26 cellular contexts compared by ENCODE assay signal in the genomic region with DNA sequence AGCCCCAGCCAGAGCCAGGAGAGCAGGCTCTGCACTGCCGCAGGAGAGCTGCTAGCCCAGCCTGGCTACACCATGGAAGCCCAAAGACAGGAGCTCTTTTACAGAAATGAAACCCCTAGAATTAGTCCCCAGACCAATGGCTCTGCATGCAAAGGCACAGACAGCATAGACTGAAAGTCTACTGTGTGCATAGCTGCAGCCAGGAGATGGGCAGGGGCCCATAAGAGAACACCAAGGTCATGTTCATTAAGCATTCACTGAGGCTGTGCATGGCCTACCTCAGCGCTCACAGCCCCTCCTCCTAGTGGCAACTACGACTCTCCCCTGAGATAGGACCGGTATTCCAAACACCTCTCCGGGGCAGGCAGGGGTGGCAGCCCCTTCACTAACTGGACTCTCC. TPM values are rescaled to one million over a fixed set of nuclear protein-coding genes. Genes with fewer than 3 reads are reported as not detected.
DNase-seq lines count a peak whose midpoint lies in the region; ATAC-seq and TF ChIP-seq lines count a peak whose summit lies in the region.
"Had no signal": no experiment of that assay in that cellular context is flagged by ENCODE, and none has a peak within 500 bp of the region (broad histone marks: within the 10 kb centered on the region; RNA-seq: fewer than 3 reads in every experiment).

No MANE protein-coding gene starts in this region.

- no peak for ATAC-seq in Right ventricle myocardium inferior
- peak; percentile 29 for ATAC-seq in WTC11
- ATAC-seq in stimulated activated naive B cell treated with anti-CD40 and anti-IgM and Interleukin-4, amounts not matched to agents 10 μg/mL and 1 μg/mL and 100 μg/mL, for 72 hours (replicated peaks) = peak; percentile 59 to 64
- ATAC-seq in GM19035 (IDR thresholded peaks at IDR 0.05; ENCODE audit: unreplicated experiment) = no peak
- ATAC-seq in HG02642 (IDR thresholded peaks at IDR 0.05; ENCODE audit: poor library complexity, unreplicated experiment) = no peak
- ATAC-seq: activated CD8-positive, alpha-beta T cell treated with anti-CD3 and anti-CD28 coated beads, Interleukin-2, amount 10 ng/mL, durations not matched to agents 7 days and 5 days; activated T-cell treated with anti-CD3 and anti-CD28 coated beads, Interleukin-2, amount 50 U/mL, for 4 hours had no signal

- H3K27ac ChIP-seq in left ventricle myocardium inferior (replicated peaks) = no peak overlapping the region
- H3K27ac ChIP-seq in mesenchymal stem cell (ENCODE audit: low read length, poor library complexity, severe bottlenecking) = peak overlapping the region; percentile 96
- H3K27ac ChIP-seq in breast epithelium = no peak overlapping the region
- H3K27ac ChIP-seq: 22Rv1, epithelial cell of prostate, prostate gland, sigmoid colon, SK-N-MC, thoracic aorta, vagina had no signal

- DNase-seq in Right ventricle myocardium inferior (ENCODE audit: missing footprints) (peak; percentile 66), left ventricle myocardium inferior (no peak), WTC11 (ENCODE audit: low spot score) (no peak), mesenchymal stem cell (no peak), breast epithelium (ENCODE audit: low spot score in 2 of 2) (no peak)
- DNase-seq in stimulated activated naive B cell treated with anti-CD40 and anti-IgM and Interleukin-4, amounts not matched to agents 10 μg/mL and 1 μg/mL and 100 μg/mL, for 72 hours = no peak
- DNase-seq: activated CD4-positive, alpha-beta T cell treated with anti-CD3 and anti-CD28 coated beads for 1 hour; activated CD8-positive, alpha-beta T cell treated with anti-CD3 and anti-CD28 coated beads, Interleukin-2, amount 10 ng/mL, durations not matched to agents 7 days and 5 days; activated gamma-delta T cell treated with Interleukin-2 at 50 U/mL for 16 hours; activated T-cell treated with anti-CD3 and anti-CD28 coated beads, Interleukin-2, amount 50 U/mL, for 4 hours; CD4-positive, alpha-beta T cell; islet precursor cell; NCI-H1417 treated with DMSO at 0.1 percent for 48 hours; NCI-H2081; NCI-H345; NCI-H82; sigmoid colon had no signal

- no peak for TF ChIP-seq POLR2A in breast epithelium (IDR thresholded peaks at IDR 0.05)

- TF ChIP-seq CTCF in left ventricle myocardium inferior (IDR thresholded peaks at IDR 0.05; ENCODE audit: borderline replicate concordance) = no peak
- TF ChIP-seq CTCF in WTC11 (IDR thresholded peaks at IDR 0.05) = no peak
- TF ChIP-seq CTCF in breast epithelium (IDR thresholded peaks at IDR 0.05) = no peak

- peaks cover 32% of the 10 kb centered on the region for H3K4me1 ChIP-seq in left ventricle myocardium inferior
- H3K4me1 ChIP-seq in mesenchymal stem cell (ENCODE audit: control insufficient read depth, insufficient read depth, low read depth, low read length) = peaks cover 53% of the 10 kb centered on the region
- H3K4me1 ChIP-seq in breast epithelium = peaks cover 0 to 9% of the 10 kb centered on the region in 2 donors

- H2AK5ac ChIP-seq in mesenchymal stem cell (ENCODE audit: low read length, severe bottlenecking) = peak overlapping the region; percentile 71

- H3K4me2 ChIP-seq in mesenchymal stem cell (ENCODE audit: low read length, poor library complexity, severe bottlenecking) = no peak overlapping the region

- no peaks in the 10 kb centered on the region for H3K79me1 ChIP-seq in mesenchymal stem cell (replicated peaks; ENCODE audit: low read length, poor library complexity, severe bottlenecking)

- H3K27ac Mint-ChIP-seq in WTC11 = no peak overlapping the region; the same call in 1 of the 2 replicates
- no peak overlapping the region for H3K27ac Mint-ChIP-seq in stimulated activated naive B cell treated with anti-CD40 and anti-IgM and Interleukin-4, amounts not matched to agents 10 μg/mL and 1 μg/mL and 100 μg/mL, for 72 hours
- H3K27ac Mint-ChIP-seq: activated CD8-positive, alpha-beta T cell treated with anti-CD3 and anti-CD28 coated beads, Interleukin-2, amount 10 ng/mL, durations not matched to agents 7 days and 5 days; CD4-positive, alpha-beta T cell; stimulated activated naive CD8-positive, alpha-beta T cell treated with anti-CD3 and anti-CD28 coated beads, Interleukin-15, Interleukin-2, amounts not matched to agents 100 ng/mL and 50 ng/mL, for 24 hours had no signal

- H3K4me3 Mint-ChIP-seq in WTC11 = peak overlapping the region; percentile 9; the same call in 1 of the 2 replicates
- no peak overlapping the region for H3K4me3 Mint-ChIP-seq in stimulated activated naive B cell treated with anti-CD40 and anti-IgM and Interleukin-4, amounts not matched to agents 10 μg/mL and 1 μg/mL and 100 μg/mL, for 72 hours
- H3K4me3 Mint-ChIP-seq: activated CD8-positive, alpha-beta T cell treated with anti-CD3 and anti-CD28 coated beads, Interleukin-2, amount 10 ng/mL, durations not matched to agents 7 days and 5 days; activated T-cell treated with anti-CD3 and anti-CD28 coated beads, Interleukin-2, amount 50 U/mL, for 4 hours; CD4-positive, alpha-beta T cell; stimulated activated naive CD8-positive, alpha-beta T cell treated with anti-CD3 and anti-CD28 coated beads, Interleukin-15, Interleukin-2, amounts not matched to agents 100 ng/mL and 50 ng/mL, for 24 hours had no signal

- no peak overlapping the region for H3K4ac ChIP-seq in mesenchymal stem cell (ENCODE audit: low read depth in 1 of 2, low read length in 2 of 2)

- H4K8ac ChIP-seq in mesenchymal stem cell (ENCODE audit: low read length) = no peak overlapping the region

- 57% methylated on average over 5 of the region's 5 CpGs for WGBS in mesenchymal stem cell

- no peak overlapping the region for H2BK12ac ChIP-seq in mesenchymal stem cell (ENCODE audit: low read length in 2 of 2)

- peaks cover 3% of the 10 kb centered on the region; the same call in 1 of the 2 replicates for H3K36me3 Mint-ChIP-seq in WTC11
- peaks cover 7 to 8% of the 10 kb centered on the region in 2 donors for H3K36me3 Mint-ChIP-seq in stimulated activated naive B cell treated with anti-CD40 and anti-IgM and Interleukin-4, amounts not matched to agents 10 μg/mL and 1 μg/mL and 100 μg/mL, for 72 hours

- CTCF ChIA-PET in WTC11 (lab: Charles Lee) = interaction anchor here (1.3 to 2.3 kb wide), 4 partner anchors 48 to 429 kb away, joined by 3 to 14 read pairs (median 4); partner anchors contain the start of gene RRBP1

- no peak overlapping the region for H4K91ac ChIP-seq in mesenchymal stem cell (ENCODE audit: low read length)

- H3K4me1 Mint-ChIP-seq in WTC11 = peaks cover 49% of the 10 kb centered on the region
- peaks cover 2 to 10% of the 10 kb centered on the region in 2 donors for H3K4me1 Mint-ChIP-seq in stimulated activated naive B cell treated with anti-CD40 and anti-IgM and Interleukin-4, amounts not matched to agents 10 μg/mL and 1 μg/mL and 100 μg/mL, for 72 hours

- no peaks in the 10 kb centered on the region for H3K36me3 ChIP-seq in left ventricle myocardium inferior
- no peaks in the 10 kb centered on the region for H3K36me3 ChIP-seq in mesenchymal stem cell (ENCODE audit: control insufficient read depth in 1 of 2, insufficient read depth in 2 of 2, low read depth in 1 of 2, low read length in 2 of 2)
- H3K36me3 ChIP-seq in breast epithelium = no peaks in the 10 kb centered on the region
- H3K36me3 ChIP-seq: prostate gland, sigmoid colon, thoracic aorta, vagina had no signal

- no peak overlapping the region for H2BK15ac ChIP-seq in mesenchymal stem cell (ENCODE audit: low read depth, poor library complexity, severe bottlenecking)

- H2AFZ ChIP-seq in mesenchymal stem cell (ENCODE audit: low read depth, low read length) = no peak overlapping the region

- H3K4me3 ChIP-seq in left ventricle myocardium inferior (no peak overlapping the region), mesenchymal stem cell (ENCODE audit: insufficient read depth in 1 of 2, low read depth in 1 of 2, low read length in 2 of 2) (no peak overlapping the region), breast epithelium (no peak overlapping the region)
- H3K4me3 ChIP-seq: prostate gland, sigmoid colon, SK-N-MC, thoracic aorta, vagina had no signal

- no peak overlapping the region for H3K23ac ChIP-seq in mesenchymal stem cell (ENCODE audit: low read length in 2 of 2)

- H3K14ac ChIP-seq in mesenchymal stem cell (ENCODE audit: low read length in 2 of 2) = no peak overlapping the region

- H3K18ac ChIP-seq in mesenchymal stem cell (ENCODE audit: low read depth in 1 of 2, low read length in 2 of 2) = no peak overlapping the region

- POLR2A ChIA-PET in WTC11 (lab: Charles Lee) = interaction anchor here (0.6 kb wide), 1 partner anchor 428 kb away, joined by 3 read pairs; no protein-coding TSS in a partner anchor

- intact Hi-C loops in Right ventricle myocardium inferior (cut with DNase I) = no loop called here
- intact Hi-C loops in left ventricle myocardium inferior (cut with micrococcal nuclease) = no loop called here
- intact Hi-C loops in breast epithelium (cut with DNase I; ENCODE audit: low total_unique reads) = no loop called here

- H3K9me3 Mint-ChIP-seq in WTC11 = peaks cover 9% of the 10 kb centered on the region
- peaks cover 2 to 4% of the 10 kb centered on the region in 2 donors for H3K9me3 Mint-ChIP-seq in stimulated activated naive B cell treated with anti-CD40 and anti-IgM and Interleukin-4, amounts not matched to agents 10 μg/mL and 1 μg/mL and 100 μg/mL, for 72 hours
- H3K9me3 Mint-ChIP-seq: CD4-positive, alpha-beta T cell; stimulated activated naive CD8-positive, alpha-beta T cell treated with anti-CD3 and anti-CD28 coated beads, Interleukin-15, Interleukin-2, amounts not matched to agents 100 ng/mL and 50 ng/mL, for 24 hours had no signal

- H3K27me3 ChIP-seq in left ventricle myocardium inferior (ENCODE audit: low read depth) (no peaks in the 10 kb centered on the region), mesenchymal stem cell (ENCODE audit: control insufficient read depth in 1 of 2, insufficient read depth in 1 of 2, low read length in 2 of 2) (no peaks in the 10 kb centered on the region), breast epithelium (no peaks in the 10 kb centered on the region)
- H3K27me3 ChIP-seq: sigmoid colon, vagina had no signal

- H2BK5ac ChIP-seq in mesenchymal stem cell (ENCODE audit: low read depth, low read length, poor library complexity, severe bottlenecking) = peak overlapping the region; percentile 68

- peaks cover 7% of the 10 kb centered on the region for H3K27me3 Mint-ChIP-seq in WTC11 (ENCODE audit: low read depth)
- peaks cover 0 to 10% of the 10 kb centered on the region in 2 donors for H3K27me3 Mint-ChIP-seq in stimulated activated naive B cell treated with anti-CD40 and anti-IgM and Interleukin-4, amounts not matched to agents 10 μg/mL and 1 μg/mL and 100 μg/mL, for 72 hours
- H3K27me3 Mint-ChIP-seq: CD4-positive, alpha-beta T cell; stimulated activated naive CD8-positive, alpha-beta T cell treated with anti-CD3 and anti-CD28 coated beads, Interleukin-15, Interleukin-2, amounts not matched to agents 100 ng/mL and 50 ng/mL, for 24 hours had no signal

- H3K9me3 ChIP-seq in left ventricle myocardium inferior (replicated peaks) = peaks cover 11% of the 10 kb centered on the region
- H3K9me3 ChIP-seq in mesenchymal stem cell (ENCODE audit: control insufficient read depth, low read length) = peaks cover 6% of the 10 kb centered on the region
- no peaks in the 10 kb centered on the region for H3K9me3 ChIP-seq in breast epithelium
- H3K9me3 ChIP-seq: prostate gland, sigmoid colon, vagina had no signal

- H2BK120ac ChIP-seq in mesenchymal stem cell (ENCODE audit: low read depth, low read length) = no peak overlapping the region

- H3K9ac ChIP-seq in mesenchymal stem cell (ENCODE audit: low read length) = peak overlapping the region; percentile 76

RNA-seq across cellular contexts. Expression of gene SNX5, which starts 34.9 kb away (rescaled TPM):
- total RNA-seq in Right ventricle myocardium inferior (45.0 TPM), left ventricle myocardium inferior (46.3 TPM), WTC11 (2021) (172 to 192 TPM (median 173 TPM) in 3 replicates), breast epithelium (100 to 1,000 TPM in 2 of 3 donors, 10 to 100 TPM in 1; 96.7 to 127 (median 122) TPM)
- 76.3 TPM for polyA plus RNA-seq in mesenchymal stem cell (2013, experiment 1 of 2)
- 76.9 TPM for polyA plus RNA-seq in mesenchymal stem cell (2013, experiment 2 of 2)

RNA-seq across cellular contexts. Expression of gene MGME1, which starts 35.1 kb away (rescaled TPM):
- total RNA-seq in Right ventricle myocardium inferior = 13.0 TPM
- total RNA-seq in left ventricle myocardium inferior = 13.6 TPM
- total RNA-seq in WTC11 (2021) = 55.0 to 59.2 TPM (median 56.0 TPM) in 3 replicates
- 14.6 TPM for polyA plus RNA-seq in mesenchymal stem cell (2013, experiment 1 of 2)
- 13.8 TPM for polyA plus RNA-seq in mesenchymal stem cell (2013, experiment 2 of 2)
- total RNA-seq in breast epithelium = 10 to 100 TPM in 2 of 3 donors, 1 to 10 TPM in 1; 7.8 to 26.2 (median 18.7) TPM

Comparison
In these comparisons a context has a peak if more than half of its experiments do, and no peak if none do; other contexts are left out.
1. ATAC-seq: peak in WTC11 (single experiment) and stimulated activated naive B cell treated with anti-CD40 and anti-IgM and Interleukin-4, amounts not matched to agents 10 μg/mL and 1 μg/mL and 100 μg/mL, for 72 hours (2 of 2); none in Right ventricle myocardium inferior (single experiment), GM19035 (single experiment) and HG02642 (single experiment).